1 cellular context compared by ENCODE assay signal in genomic region chr5:77628840-77629552, GRCh38.
TF ChIP-seq lines count a peak whose summit lies in the region.

No MANE protein-coding gene starts in this region.

TF ChIP-seq in H1, 55 proteins besides CTCF, POLR2A, EP300 and RAD21 (continued from another document):
- TF ChIP-seq E2F6 (IDR thresholded peaks at IDR 0.05), result no peak
TF ChIP-seq in H1: peak in this region for 3.
